In the genomic region with DNA sequence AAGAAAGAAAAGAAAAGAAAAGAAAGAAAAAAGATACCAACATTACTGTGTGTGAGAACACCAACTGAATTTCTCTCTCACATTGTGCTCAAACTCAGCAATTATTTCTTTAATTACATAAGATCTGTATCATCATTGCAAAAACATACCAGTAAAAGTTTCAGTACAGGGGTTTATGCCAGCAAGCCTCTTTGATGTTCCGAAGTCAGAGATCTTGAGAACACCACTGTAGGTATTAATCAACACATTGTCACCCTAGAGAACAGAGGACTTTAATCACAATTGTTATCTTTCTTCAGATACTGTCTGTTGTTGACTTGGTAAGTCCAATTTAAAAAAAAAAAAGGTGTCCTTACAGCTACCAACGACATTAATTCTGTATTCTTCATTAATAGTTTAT, we compare ENCODE assay signal across 12 cellular contexts.
DNase-seq lines count a peak whose midpoint lies in the region; ATAC-seq and TF ChIP-seq lines count a peak whose summit lies in the region.
"Had no signal": no experiment of that assay in that cellular context is flagged by ENCODE, and none has a peak within 500 bp of the region (broad histone marks: within the 10 kb centered on the region; RNA-seq: fewer than 3 reads in every experiment).

No MANE protein-coding gene starts in this region.

- no peaks in the 10 kb centered on the region for H3K9me2 ChIP-seq in HCT116 (ENCODE audit: insufficient read depth)

- H3K9me3 Mint-ChIP-seq in CD4-positive, alpha-beta T cell: no peaks in the 10 kb centered on the region

- peak overlapping the region; percentile 70 for H3K4me2 ChIP-seq in HCT116 (ENCODE audit: low read length)

- ATAC-seq in HCT116 (no peak), Panc1 (no peak)
- no peak for ATAC-seq in CD4-positive, alpha-beta T cell (ENCODE audit: poor library complexity)

- no peaks in the 10 kb centered on the region for H4K20me1 ChIP-seq in HCT116 (ENCODE audit: insufficient read depth)

- H3K27ac ChIP-seq in HCT116 (ENCODE audit: low read depth, low read length) (peak overlapping the region; percentile 83), Panc1 (ENCODE audit: low read length) (peak overlapping the region; percentile 63), epithelial cell of prostate (peak overlapping the region; percentile 87), tibial artery (peak overlapping the region in 1 of 2 donors; percentile 78)
- H3K27ac ChIP-seq in CD4-positive, alpha-beta T cell (ENCODE audit: low read depth, low read length): no peak overlapping the region

- H3K27ac Mint-ChIP-seq in CD4-positive, alpha-beta T cell: no peak overlapping the region

- H2AFZ ChIP-seq in HCT116 (ENCODE audit: low read depth, low read length, poor library complexity, severe bottlenecking): no peak overlapping the region

- no peak for TF ChIP-seq POLR2A in HCT116 (IDR thresholded peaks at IDR 0.05; ENCODE audit: borderline replicate concordance, extremely low read depth, insufficient read depth, insufficient read length)

- H3K36me3 ChIP-seq in HCT116 (ENCODE audit: control insufficient read depth in 1 of 2, insufficient read depth in 2 of 2, low read length in 2 of 2) (0 out of 4 replicates have a peak, but pooled peaks cover 0 to 4% of the 10 kb centered on the region in 2 experiments), Panc1 (ENCODE audit: control insufficient read depth, insufficient read depth, low read length) (no peaks in the 10 kb centered on the region), tibial artery (peaks cover 5 to 23% (median 11%) of the 10 kb centered on the region in 3 donors)

- peaks cover 56 to 62% of the 10 kb centered on the region in 2 experiments for H3K4me1 ChIP-seq in HCT116 (ENCODE audit: control insufficient read depth in 1 of 2, insufficient read depth in 2 of 2, low read length in 2 of 2)
- peaks cover 35% of the 10 kb centered on the region for H3K4me1 ChIP-seq in Panc1 (ENCODE audit: control insufficient read depth, insufficient read depth, low read length)
- H3K4me1 ChIP-seq in tibial artery: peaks cover 0 to 37% (median 21%) of the 10 kb centered on the region in 4 donors

- H3K27me3 Mint-ChIP-seq in CD4-positive, alpha-beta T cell: no peaks in the 10 kb centered on the region

- TF ChIP-seq RAD21 in HCT116 (IDR thresholded peaks at IDR 0.05; ENCODE audit: low read depth): no peak

- in situ Hi-C loops in Panc1 (cut with HindIII; ENCODE audit: low pct_unique_long_range_greater_than_20kb, low sequenced_read_pairs): no loop called here

- DNase-seq in HCT116 (ENCODE audit: low read depth, low spot score) (peak; percentile 29), Panc1 (ENCODE audit: low read depth, low spot score) (no peak), epithelial cell of prostate (ENCODE audit: low read depth, low spot score) (no peak), tibial artery (no peak), KG1 (lab: John Stamatoyannopoulos, UW) (no peak), medulla oblongata (ENCODE audit: extremely low spot score) (no peak)
- DNase-seq in CD4-positive, alpha-beta T cell: no peak
- DNase-seq: DMS 273 treated with DMSO at 0.1 percent for 48 hours; NCI-H187 treated with DMSO at 0.1 percent for 48 hours; NCI-H446; NCI-H69; NK-92 treated with Interleukin-12 subunit alpha and Interleukin-12 subunit beta, amount 100 ng/mL, for 24 hours had no signal

- POLR2A ChIA-PET in HCT116 (lab: Charles Lee): no interaction called here
- POLR2A ChIA-PET in Panc1 (lab: Charles Lee): no interaction called here
- POLR2A ChIA-PET in CD4-positive, alpha-beta T cell (lab: Charles Lee): interaction anchor here (0.6 kb wide), 1 partner anchor 834 kb away, joined by 3 read pairs; no protein-coding TSS in a partner anchor

- intact Hi-C loops in HCT116 (cut with micrococcal nuclease): no loop called here
- intact Hi-C loops in Panc1 (cut with micrococcal nuclease; ENCODE audit: unreplicated experiment): no loop called here
- intact Hi-C loops in tibial artery (cut with DNase I; ENCODE audit: low total_unique reads): no loop called here
- intact Hi-C loops in CD4-positive, alpha-beta T cell (cut with DNase I, micrococcal nuclease): no loop called here

- BruUV-seq in HCT116 (replicated peaks; lab: Mats Ljungman, UMichigan) (no TSS peak), Panc1 (replicated peaks; lab: Mats Ljungman, UMichigan) (no TSS peak)

- no peaks in the 10 kb centered on the region for H3K79me2 ChIP-seq in HCT116 (ENCODE audit: insufficient read depth, low read length)

- no peak overlapping the region for H3K4me3 ChIP-seq in HCT116 (replicated peaks in 1 of 2; ENCODE audit: low read depth in 1 of 2, low read length in 2 of 2)
- no peak overlapping the region for H3K4me3 ChIP-seq in Panc1 (ENCODE audit: low read depth in 2 of 2, low read length in 2 of 2)
- H3K4me3 ChIP-seq in tibial artery: no peak overlapping the region

- RAD21 ChIA-PET in HCT116 (lab: Charles Lee; ENCODE audit: low non-redundant PET in 1 of 2, low total read pairs in 2 of 2, uncharacterized antibody in 2 of 2, unreplicated experiment in 2 of 2): no interaction called here

- 0 out of 2 replicates have a peak overlapping the region, but pooled peaks have one; percentile 5 for H3K9ac ChIP-seq in HCT116 (ENCODE audit: low read length)

- H3K4me1 Mint-ChIP-seq in CD4-positive, alpha-beta T cell (ENCODE audit: low read depth): no peaks in the 10 kb centered on the region

- CTCF ChIA-PET in HCT116 (lab: Charles Lee): interaction anchor here (1.3 to 2.1 kb wide), 2 partner anchors 64 to 181 kb away, joined by 3 to 10 read pairs; a partner anchor contains a TSS
- CTCF ChIA-PET in Panc1 (lab: Charles Lee): no interaction called here
- CTCF ChIA-PET in CD4-positive, alpha-beta T cell (lab: Charles Lee): interaction anchor here (1.4 kb wide), 1 partner anchor 27 kb away, joined by 3 read pairs; no protein-coding TSS in a partner anchor

- no peaks in the 10 kb centered on the region for H3K27me3 ChIP-seq in HCT116 (ENCODE audit: insufficient read depth, low read length)
- H3K27me3 ChIP-seq in Panc1 (ENCODE audit: control insufficient read depth, insufficient read depth, low read length): no peaks in the 10 kb centered on the region
- no peaks in the 10 kb centered on the region for H3K27me3 ChIP-seq in tibial artery
- H3K27me3 ChIP-seq in CD4-positive, alpha-beta T cell (ENCODE audit: control insufficient read depth, insufficient read depth, low read length): no peaks in the 10 kb centered on the region

- no peak for TF ChIP-seq CTCF in HCT116 (IDR thresholded peaks at IDR 0.05 in 2 of 3, conservative IDR thresholded peaks at IDR 0.05 in 1 of 3; ENCODE audit: borderline replicate concordance in 1 of 3, insufficient read depth in 1 of 3, low read depth in 2 of 3, low read length in 2 of 3)
- no peak for TF ChIP-seq CTCF in Panc1 (IDR thresholded peaks at IDR 0.05)
- no peak for TF ChIP-seq CTCF in tibial artery (IDR thresholded peaks at IDR 0.05)
- no peak for TF ChIP-seq CTCF in CD4-positive, alpha-beta T cell (IDR thresholded peaks at IDR 0.05)

- H3K9me3 ChIP-seq in HCT116 (ENCODE audit: control insufficient read depth in 1 of 2, insufficient read depth in 1 of 2, low read depth in 1 of 2, low read length in 2 of 2) (no peaks in the 10 kb centered on the region), Panc1 (ENCODE audit: control insufficient read depth, insufficient read depth, low read depth, low read length) (no peaks in the 10 kb centered on the region), tibial artery (no peaks in the 10 kb centered on the region)
- H3K9me3 ChIP-seq in CD4-positive, alpha-beta T cell (ENCODE audit: control insufficient read depth, low read length): no peaks in the 10 kb centered on the region

- H3K4me3 Mint-ChIP-seq in CD4-positive, alpha-beta T cell: no peak overlapping the region

- H3K36me3 Mint-ChIP-seq in CD4-positive, alpha-beta T cell (ENCODE audit: low read depth): peaks cover 39% of the 10 kb centered on the region

TF ChIP-seq in HCT116, 20 proteins besides CTCF, POLR2A, EP300 and RAD21 (continues in another document):
- TF ChIP-seq, protein P1, sequence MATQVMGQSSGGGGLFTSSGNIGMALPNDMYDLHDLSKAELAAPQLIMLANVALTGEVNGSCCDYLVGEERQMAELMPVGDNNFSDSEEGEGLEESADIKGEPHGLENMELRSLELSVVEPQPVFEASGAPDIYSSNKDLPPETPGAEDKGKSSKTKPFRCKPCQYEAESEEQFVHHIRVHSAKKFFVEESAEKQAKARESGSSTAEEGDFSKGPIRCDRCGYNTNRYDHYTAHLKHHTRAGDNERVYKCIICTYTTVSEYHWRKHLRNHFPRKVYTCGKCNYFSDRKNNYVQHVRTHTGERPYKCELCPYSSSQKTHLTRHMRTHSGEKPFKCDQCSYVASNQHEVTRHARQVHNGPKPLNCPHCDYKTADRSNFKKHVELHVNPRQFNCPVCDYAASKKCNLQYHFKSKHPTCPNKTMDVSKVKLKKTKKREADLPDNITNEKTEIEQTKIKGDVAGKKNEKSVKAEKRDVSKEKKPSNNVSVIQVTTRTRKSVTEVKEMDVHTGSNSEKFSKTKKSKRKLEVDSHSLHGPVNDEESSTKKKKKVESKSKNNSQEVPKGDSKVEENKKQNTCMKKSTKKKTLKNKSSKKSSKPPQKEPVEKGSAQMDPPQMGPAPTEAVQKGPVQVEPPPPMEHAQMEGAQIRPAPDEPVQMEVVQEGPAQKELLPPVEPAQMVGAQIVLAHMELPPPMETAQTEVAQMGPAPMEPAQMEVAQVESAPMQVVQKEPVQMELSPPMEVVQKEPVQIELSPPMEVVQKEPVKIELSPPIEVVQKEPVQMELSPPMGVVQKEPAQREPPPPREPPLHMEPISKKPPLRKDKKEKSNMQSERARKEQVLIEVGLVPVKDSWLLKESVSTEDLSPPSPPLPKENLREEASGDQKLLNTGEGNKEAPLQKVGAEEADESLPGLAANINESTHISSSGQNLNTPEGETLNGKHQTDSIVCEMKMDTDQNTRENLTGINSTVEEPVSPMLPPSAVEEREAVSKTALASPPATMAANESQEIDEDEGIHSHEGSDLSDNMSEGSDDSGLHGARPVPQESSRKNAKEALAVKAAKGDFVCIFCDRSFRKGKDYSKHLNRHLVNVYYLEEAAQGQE (IDR thresholded peaks at IDR 0.05; ENCODE audit: low read depth): no peak
- TF ChIP-seq SP1 (IDR thresholded peaks at IDR 0.05; ENCODE audit: low read depth): peak; percentile 29; the same call in 1 of the 2 replicates
- TF ChIP-seq EGR1 (IDR thresholded peaks at IDR 0.05; ENCODE audit: low read depth): no peak
- TF ChIP-seq SIN3A (IDR thresholded peaks at IDR 0.05; ENCODE audit: low read depth): no peak
- 0 out of 2 replicates have a peak, but pooled peaks have one; percentile 12 for TF ChIP-seq CBX3 (IDR thresholded peaks at IDR 0.05; ENCODE audit: low read depth)
- no peak for TF ChIP-seq ZFX (IDR thresholded peaks at IDR 0.05)
- TF ChIP-seq CEBPB (IDR thresholded peaks at IDR 0.05; ENCODE audit: low read depth): 0 out of 2 replicates have a peak, but pooled peaks have one; percentile 9
